In the genomic region with DNA sequence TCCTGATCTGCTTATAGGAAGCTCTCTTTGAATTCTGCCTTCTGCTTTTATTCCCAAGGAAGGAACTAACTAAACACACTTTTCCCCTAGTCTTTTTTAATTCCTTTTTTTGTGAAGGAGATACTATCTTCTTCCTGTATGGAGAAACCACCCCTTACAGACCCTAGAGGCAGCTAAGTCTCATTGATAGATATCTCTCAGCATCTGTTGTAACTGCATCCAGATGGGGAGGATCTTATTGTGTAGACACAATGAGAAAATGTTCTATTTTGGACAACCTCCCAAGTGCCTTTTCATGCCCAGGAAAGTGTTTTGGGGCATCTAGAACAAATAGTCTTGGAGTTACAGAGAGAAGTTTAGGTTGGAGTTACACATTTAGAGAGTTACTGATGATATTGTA, we compare ENCODE assay signal across 14 cellular contexts.
DNase-seq lines count a peak whose midpoint lies in the region; TF ChIP-seq lines count a peak whose summit lies in the region.
"Had no signal": no experiment of that assay in that cellular context is flagged by ENCODE, and none has a peak within 500 bp of the region (broad histone marks: within the 10 kb centered on the region; RNA-seq: fewer than 3 reads in every experiment).

No MANE protein-coding gene starts in this region.

- H3K27ac Mint-ChIP-seq in CD8-positive, alpha-beta memory T cell, result peak overlapping the region in 7 of 8 donors; percentile 17 to 90 (median 70)
- no peak overlapping the region for H3K27ac Mint-ChIP-seq in activated naive CD8-positive, alpha-beta T cell treated with anti-CD3 and anti-CD28 coated beads for 36 hours
- H3K27ac Mint-ChIP-seq: activated CD4-positive, alpha-beta memory T cell treated with anti-CD3 and anti-CD28 coated beads for 36 hours had no signal

- H3K9ac ChIP-seq in adipocyte (ENCODE audit: low read length), result no peak overlapping the region

- H3K4me1 ChIP-seq in A673 (ENCODE audit: insufficient read depth, low read length, poor library complexity, severe bottlenecking) (peaks cover 35% of the 10 kb centered on the region), adipocyte (ENCODE audit: control insufficient read depth, insufficient read depth, low read length) (peaks cover 14% of the 10 kb centered on the region), mesodermal cell (ENCODE audit: control insufficient read depth, insufficient read depth, low read length, poor library complexity, severe bottlenecking) (peaks cover 37% of the 10 kb centered on the region)
- H3K4me1 ChIP-seq in CD8-positive, alpha-beta memory T cell (ENCODE audit: insufficient read depth, low read length), result peaks cover 8% of the 10 kb centered on the region

- POLR2A ChIA-PET in A673 (lab: Charles Lee; ENCODE audit: low non-redundant PET) (no interaction called here), RWPE1 (lab: Yijun Ruan, JAX; ENCODE audit: low non-redundant PET) (no interaction called here)
- POLR2A ChIA-PET in CD8-positive, alpha-beta memory T cell (lab: Charles Lee), result interaction anchor here (2.0 kb wide), 1 partner anchor 60 kb away, joined by 5 read pairs; no protein-coding TSS in a partner anchor

- no TSS peak for BruUV-seq in A673 (replicated peaks; lab: Mats Ljungman, UMichigan)

- intact Hi-C loops in A673 (cut with micrococcal nuclease; ENCODE audit: unreplicated experiment), result no loop called here

- peaks cover 0 to 5% (median 4%) of the 10 kb centered on the region in 3 donors for H3K36me3 Mint-ChIP-seq in CD8-positive, alpha-beta memory T cell
- no peaks in the 10 kb centered on the region for H3K36me3 Mint-ChIP-seq in activated naive CD8-positive, alpha-beta T cell treated with anti-CD3 and anti-CD28 coated beads for 36 hours

- H3K36me3 ChIP-seq in A673 (ENCODE audit: insufficient read depth, low read length, poor library complexity, severe bottlenecking) (no peaks in the 10 kb centered on the region), adipocyte (ENCODE audit: control insufficient read depth, insufficient read depth, low read length, severe bottlenecking) (no peaks in the 10 kb centered on the region), mesodermal cell (ENCODE audit: control insufficient read depth, insufficient read depth, low read length) (no peaks in the 10 kb centered on the region)
- H3K36me3 ChIP-seq in CD8-positive, alpha-beta memory T cell (ENCODE audit: insufficient read depth, low read length), result no peaks in the 10 kb centered on the region

- H3K4me3 ChIP-seq in A673 (ENCODE audit: low read depth, low read length, poor library complexity, severe bottlenecking), result no peak overlapping the region
- no peak overlapping the region for H3K4me3 ChIP-seq in CD8-positive, alpha-beta memory T cell (ENCODE audit: low read length)
- H3K4me3 ChIP-seq in adipocyte (ENCODE audit: low read length), result no peak overlapping the region
- H3K4me3 ChIP-seq in mesodermal cell (ENCODE audit: extremely low read depth, insufficient read depth, low read length, poor library complexity, severe bottlenecking), result no peak overlapping the region
- H3K4me3 ChIP-seq: lung had no signal

- CTCF ChIA-PET in A673 (lab: Charles Lee), result no interaction called here
- CTCF ChIA-PET in CD8-positive, alpha-beta memory T cell (lab: Charles Lee), result no interaction called here
- CTCF ChIA-PET in RWPE1 (lab: Yijun Ruan, JAX), result no interaction called here

- no peaks in the 10 kb centered on the region for H3K9me3 ChIP-seq in A673 (ENCODE audit: low read depth, low read length, poor library complexity, severe bottlenecking)
- H3K9me3 ChIP-seq in CD8-positive, alpha-beta memory T cell (ENCODE audit: low read length), result no peaks in the 10 kb centered on the region
- no peaks in the 10 kb centered on the region for H3K9me3 ChIP-seq in adipocyte (ENCODE audit: control insufficient read depth, low read length)
- H3K9me3 ChIP-seq in mesodermal cell (ENCODE audit: control insufficient read depth, low read length), result no peaks in the 10 kb centered on the region

- H3K27ac ChIP-seq in A673 (ENCODE audit: low read depth, low read length, poor library complexity, severe bottlenecking) (peak overlapping the region; percentile 61), mesodermal cell (ENCODE audit: low read depth, low read length, severe bottlenecking) (peak overlapping the region; percentile 36), RWPE1 (no peak overlapping the region)
- H3K27ac ChIP-seq in CD8-positive, alpha-beta memory T cell (ENCODE audit: low read depth, low read length), result no peak overlapping the region

- DNase-seq in A673 (ENCODE audit: low spot score) (peak; percentile 43), adipocyte (ENCODE audit: low read depth) (peak; percentile 51), occipital lobe (lab: John Stamatoyannopoulos, UW) (no peak), RWPE1 (ENCODE audit: low spot score) (no peak), SIG-M5 (lab: John Stamatoyannopoulos, UW) (no peak)
- no peak for DNase-seq in CD8-positive, alpha-beta memory T cell
- DNase-seq in activated naive CD8-positive, alpha-beta T cell treated with anti-CD3 and anti-CD28 coated beads for 36 hours, result no peak
- DNase-seq: activated CD4-positive, alpha-beta memory T cell treated with anti-CD3 and anti-CD28 coated beads for 36 hours; dermis blood vessel endothelial cell; NCI-H2081 treated with DMSO at 0.1 percent for 48 hours; NCI-H69; stimulated activated naive CD4-positive, alpha-beta T cell treated with Interleukin-2 at 50 U/mL for 16 hours had no signal

- H3K27me3 Mint-ChIP-seq in CD8-positive, alpha-beta memory T cell, result no peaks in the 10 kb centered on the region
- H3K27me3 Mint-ChIP-seq in activated naive CD8-positive, alpha-beta T cell treated with anti-CD3 and anti-CD28 coated beads for 36 hours, result no peaks in the 10 kb centered on the region
- H3K27me3 Mint-ChIP-seq: activated CD4-positive, alpha-beta memory T cell treated with anti-CD3 and anti-CD28 coated beads for 36 hours had no signal

- peak overlapping the region in 1 of 7 donors; percentile 12 for H3K4me3 Mint-ChIP-seq in CD8-positive, alpha-beta memory T cell
- no peak overlapping the region for H3K4me3 Mint-ChIP-seq in activated naive CD8-positive, alpha-beta T cell treated with anti-CD3 and anti-CD28 coated beads for 36 hours
- H3K4me3 Mint-ChIP-seq: activated CD4-positive, alpha-beta memory T cell treated with anti-CD3 and anti-CD28 coated beads for 36 hours had no signal

- no peaks in the 10 kb centered on the region for H3K27me3 ChIP-seq in A673 (replicated peaks; ENCODE audit: insufficient read depth, low read depth, low read length, poor library complexity)
- no peaks in the 10 kb centered on the region for H3K27me3 ChIP-seq in CD8-positive, alpha-beta memory T cell (ENCODE audit: insufficient read depth, low read length, poor library complexity, severe bottlenecking)
- no peaks in the 10 kb centered on the region for H3K27me3 ChIP-seq in adipocyte (replicated peaks; ENCODE audit: control insufficient read depth, insufficient read depth, low read length)

- TF ChIP-seq CTCF in A673 (conservative IDR thresholded peaks at IDR 0.05; ENCODE audit: low read depth, low read length) (no peak), RWPE1 (conservative IDR thresholded peaks at IDR 0.05; ENCODE audit: low read depth) (no peak)

- H3K4me1 Mint-ChIP-seq in CD8-positive, alpha-beta memory T cell, result peaks cover 34 to 43% (median 37%) of the 10 kb centered on the region in 3 donors
- peaks cover 10% of the 10 kb centered on the region for H3K4me1 Mint-ChIP-seq in activated naive CD8-positive, alpha-beta T cell treated with anti-CD3 and anti-CD28 coated beads for 36 hours

- H3K9me3 Mint-ChIP-seq in CD8-positive, alpha-beta memory T cell, result no peaks in the 10 kb centered on the region
- H3K9me3 Mint-ChIP-seq in activated naive CD8-positive, alpha-beta T cell treated with anti-CD3 and anti-CD28 coated beads for 36 hours, result no peaks in the 10 kb centered on the region
- H3K9me3 Mint-ChIP-seq: activated CD4-positive, alpha-beta memory T cell treated with anti-CD3 and anti-CD28 coated beads for 36 hours had no signal

Comparison
In these comparisons a context has a peak if more than half of its experiments do, and no peak if none do; other contexts are left out.
1. DNase-seq: peak in A673 (single experiment) and adipocyte (single experiment); none in CD8-positive, alpha-beta memory T cell (0 of 5), occipital lobe (single experiment), RWPE1 (single experiment), SIG-M5 (single experiment) and activated naive CD8-positive, alpha-beta T cell treated with anti-CD3 and anti-CD28 coated beads for 36 hours (single experiment).
2. H3K27ac ChIP-seq: peak in A673 (single experiment) and mesodermal cell (single experiment); none in CD8-positive, alpha-beta memory T cell (single experiment) and RWPE1 (single experiment).